Comparison of ENCODE assay signal across 2 cellular contexts in the genomic region with DNA sequence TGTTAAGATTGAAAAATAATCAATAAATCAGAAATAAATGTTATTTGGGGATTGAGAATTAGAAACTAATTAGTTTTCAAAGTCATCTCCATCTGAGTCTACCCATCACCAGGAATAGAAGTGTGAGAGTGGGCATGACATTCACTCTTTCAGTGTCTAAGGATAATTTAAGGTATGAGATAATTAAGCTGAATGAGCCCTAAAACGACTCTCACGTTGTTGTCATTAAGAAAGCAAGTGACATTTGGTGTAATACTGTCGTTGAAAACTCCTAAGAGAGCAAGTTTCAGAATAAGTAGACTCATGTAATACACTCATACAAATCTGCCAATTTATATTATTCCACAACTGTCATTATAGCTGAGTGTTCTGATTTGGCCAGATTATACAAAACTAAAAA.
TF ChIP-seq lines count a peak whose summit lies in the region.

No MANE protein-coding gene starts in this region.

TF ChIP-seq in liver, 16 proteins besides CTCF, POLR2A, EP300 and RAD21:
- TF ChIP-seq FOXA1 (IDR thresholded peaks at IDR 0.05) (no peak), MAX (IDR thresholded peaks at IDR 0.05) (no peak), ATF3 (IDR thresholded peaks at IDR 0.05) (no peak), GABPA (IDR thresholded peaks at IDR 0.05 in 1 of 2, conservative IDR thresholded peaks at IDR 0.05 in 1 of 2) (no peak), SP1 (IDR thresholded peaks at IDR 0.05) (no peak), HNF4G (IDR thresholded peaks at IDR 0.05) (no peak), HNF4A (conservative IDR thresholded peaks at IDR 0.05) (no peak), NR2F2 (IDR thresholded peaks at IDR 0.05) (no peak), RXRA (IDR thresholded peaks at IDR 0.05) (no peak), ZBTB33 (IDR thresholded peaks at IDR 0.05) (no peak), EGR1 (IDR thresholded peaks at IDR 0.05; ENCODE audit: low read depth in 2 of 2) (no peak), JUND (IDR thresholded peaks at IDR 0.05) (no peak), TAF1 (conservative IDR thresholded peaks at IDR 0.05) (no peak)
- TF ChIP-seq, protein P1, sequence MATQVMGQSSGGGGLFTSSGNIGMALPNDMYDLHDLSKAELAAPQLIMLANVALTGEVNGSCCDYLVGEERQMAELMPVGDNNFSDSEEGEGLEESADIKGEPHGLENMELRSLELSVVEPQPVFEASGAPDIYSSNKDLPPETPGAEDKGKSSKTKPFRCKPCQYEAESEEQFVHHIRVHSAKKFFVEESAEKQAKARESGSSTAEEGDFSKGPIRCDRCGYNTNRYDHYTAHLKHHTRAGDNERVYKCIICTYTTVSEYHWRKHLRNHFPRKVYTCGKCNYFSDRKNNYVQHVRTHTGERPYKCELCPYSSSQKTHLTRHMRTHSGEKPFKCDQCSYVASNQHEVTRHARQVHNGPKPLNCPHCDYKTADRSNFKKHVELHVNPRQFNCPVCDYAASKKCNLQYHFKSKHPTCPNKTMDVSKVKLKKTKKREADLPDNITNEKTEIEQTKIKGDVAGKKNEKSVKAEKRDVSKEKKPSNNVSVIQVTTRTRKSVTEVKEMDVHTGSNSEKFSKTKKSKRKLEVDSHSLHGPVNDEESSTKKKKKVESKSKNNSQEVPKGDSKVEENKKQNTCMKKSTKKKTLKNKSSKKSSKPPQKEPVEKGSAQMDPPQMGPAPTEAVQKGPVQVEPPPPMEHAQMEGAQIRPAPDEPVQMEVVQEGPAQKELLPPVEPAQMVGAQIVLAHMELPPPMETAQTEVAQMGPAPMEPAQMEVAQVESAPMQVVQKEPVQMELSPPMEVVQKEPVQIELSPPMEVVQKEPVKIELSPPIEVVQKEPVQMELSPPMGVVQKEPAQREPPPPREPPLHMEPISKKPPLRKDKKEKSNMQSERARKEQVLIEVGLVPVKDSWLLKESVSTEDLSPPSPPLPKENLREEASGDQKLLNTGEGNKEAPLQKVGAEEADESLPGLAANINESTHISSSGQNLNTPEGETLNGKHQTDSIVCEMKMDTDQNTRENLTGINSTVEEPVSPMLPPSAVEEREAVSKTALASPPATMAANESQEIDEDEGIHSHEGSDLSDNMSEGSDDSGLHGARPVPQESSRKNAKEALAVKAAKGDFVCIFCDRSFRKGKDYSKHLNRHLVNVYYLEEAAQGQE (IDR thresholded peaks at IDR 0.05) = no peak
TF ChIP-seq in liver: peak in this region for 0.

TF ChIP-seq in HepG2, 621 proteins besides CTCF, POLR2A, EP300 and RAD21:
- no peak for TF ChIP-seq NR3C1 (CRISPR knock-in tag; IDR thresholded peaks at IDR 0.05)
- TF ChIP-seq TEAD3 (CRISPR knock-in tag; optimal IDR thresholded peaks at IDR 0.05; ENCODE audit: borderline replicate concordance) = no peak
- TF ChIP-seq POLR2AphosphoS5 (IDR thresholded peaks at IDR 0.05; ENCODE audit: low read depth, low read length) = no peak
- TF ChIP-seq ZNF484 (CRISPR knock-in tag; IDR thresholded peaks at IDR 0.05; ENCODE audit: borderline replicate concordance, low read depth) = no peak
- TF ChIP-seq MXD1 (CRISPR knock-in tag; IDR thresholded peaks at IDR 0.05) = no peak
- no peak for TF ChIP-seq ZNF747 (CRISPR knock-in tag; IDR thresholded peaks at IDR 0.05; ENCODE audit: borderline replicate concordance)
- TF ChIP-seq KDM5B (CRISPR knock-in tag; IDR thresholded peaks at IDR 0.05; ENCODE audit: borderline replicate concordance) = no peak
- no peak for TF ChIP-seq FLYWCH1 (CRISPR knock-in tag; IDR thresholded peaks at IDR 0.05)
- TF ChIP-seq ZNF737 (CRISPR knock-in tag; IDR thresholded peaks at IDR 0.05; ENCODE audit: borderline replicate concordance) = no peak
